In the genomic region with DNA sequence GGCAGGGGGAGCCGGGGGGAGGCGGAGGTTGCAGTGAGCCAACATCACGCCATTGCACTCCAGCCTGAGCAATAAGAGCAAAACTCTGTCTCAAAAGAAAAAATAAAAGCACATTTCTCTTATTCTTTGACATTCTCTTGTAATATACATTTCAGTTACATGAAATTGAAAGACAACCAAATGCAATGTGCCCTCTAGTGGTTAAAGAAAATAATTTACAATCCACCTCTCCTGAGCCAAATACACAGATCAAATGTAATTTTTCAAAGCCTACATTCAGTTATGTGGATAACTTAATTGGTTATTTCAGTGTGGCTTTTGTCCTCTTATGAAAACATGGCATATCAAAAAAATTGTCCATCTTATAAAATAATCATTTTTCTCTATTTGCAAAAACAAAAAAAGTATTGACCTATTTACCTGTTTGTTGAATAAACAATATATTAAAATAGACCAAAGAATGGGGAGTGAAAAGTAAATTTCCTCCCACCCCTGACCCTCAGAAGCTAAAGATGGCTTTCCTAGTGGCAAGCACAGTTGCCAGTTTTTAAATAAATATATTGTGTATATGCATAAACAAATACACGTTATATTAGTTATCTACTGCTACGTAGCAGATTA, we compare ENCODE assay signal across 8 cellular contexts. TPM values are rescaled to one million over a fixed set of nuclear protein-coding genes. Genes with fewer than 3 reads are reported as not detected.
A peak's percentile ranks its signal among the peaks of the same experiment; 100 is the strongest.
DNase-seq lines count a peak whose midpoint lies in the region; ATAC-seq and TF ChIP-seq lines count a peak whose summit lies in the region.

No MANE protein-coding gene starts in this region.

- peak; percentile 51 for ATAC-seq in GM23338
- no peak for ATAC-seq in GM19397 (IDR thresholded peaks at IDR 0.05; ENCODE audit: unreplicated experiment)

- H3K9me3 ChIP-seq in CD4-positive, alpha-beta memory T cell (ENCODE audit: control insufficient read depth in 1 of 2, low read length in 2 of 2) = no peaks in the 10 kb centered on the region

- no peaks in the 10 kb centered on the region for H3K4me1 ChIP-seq in CD4-positive, alpha-beta memory T cell (ENCODE audit: insufficient read depth, low read length)
- peaks cover 2% of the 10 kb centered on the region; the same call in 1 of the 2 replicates for H3K4me1 ChIP-seq in GM23338 (ENCODE audit: insufficient read depth)

- intact Hi-C loops in CD4-positive, alpha-beta memory T cell (cut with micrococcal nuclease) = loop anchor here (1.0 to 5.0 kb wide), 3 partner anchors 158 to 860 kb away; no protein-coding TSS in a partner anchor

- peak in 4 of 5 donors; percentile 41 to 51 (median 42) for DNase-seq in CD4-positive, alpha-beta memory T cell
- DNase-seq in GM23338 (ENCODE audit: low spot score) (peak; percentile 58), NCI-H2227 treated with DMSO at 0.1 percent for 48 hours (lab: John Stamatoyannopoulos, UW) (peak; percentile 61), left kidney (ENCODE audit: low read depth, low spot score) (peak; percentile 55), NCI-H128 (lab: John Stamatoyannopoulos, UW; ENCODE audit: unreplicated experiment) (no peak)
- DNase-seq in activated naive CD4-positive, alpha-beta T cell treated with Interleukin-2 at 50 U/mL for 16 hours = no peak

- no peak overlapping the region for H3K27ac Mint-ChIP-seq in CD4-positive, alpha-beta memory T cell
- no peak overlapping the region for H3K27ac Mint-ChIP-seq in GM23338
- H3K27ac Mint-ChIP-seq in brain = peak overlapping the region in 2 of 5 experiments; percentile 62 to 69

- no peak overlapping the region for H3K27ac ChIP-seq in CD4-positive, alpha-beta memory T cell (ENCODE audit: low read depth, low read length)
- H3K27ac ChIP-seq in GM23338 (ENCODE audit: low read depth) = no peak overlapping the region

- peaks cover 10 to 13% of the 10 kb centered on the region in 2 donors for H3K27me3 Mint-ChIP-seq in CD4-positive, alpha-beta memory T cell
- H3K27me3 Mint-ChIP-seq in GM23338 (ENCODE audit: insufficient read depth, low read depth, poor library complexity) (peaks cover 3% of the 10 kb centered on the region), brain (peaks cover 4% of the 10 kb centered on the region)

- H3K4me1 Mint-ChIP-seq in CD4-positive, alpha-beta memory T cell = no peaks in the 10 kb centered on the region
- H3K4me1 Mint-ChIP-seq in GM23338 = peaks cover 13% of the 10 kb centered on the region
- H3K4me1 Mint-ChIP-seq in brain = peaks cover 16% of the 10 kb centered on the region

- no peak overlapping the region for H3K4me3 Mint-ChIP-seq in CD4-positive, alpha-beta memory T cell
- H3K4me3 Mint-ChIP-seq in GM23338 (no peak overlapping the region), brain (peak overlapping the region in 2 of 5 experiments; percentile 25 to 67)

- H3K79me2 ChIP-seq in GM23338 (replicated peaks; ENCODE audit: insufficient read depth) = no peaks in the 10 kb centered on the region

- H3K36me3 Mint-ChIP-seq in CD4-positive, alpha-beta memory T cell = no peaks in the 10 kb centered on the region
- H3K36me3 Mint-ChIP-seq in GM23338 (ENCODE audit: low read depth) (no peaks in the 10 kb centered on the region), brain (no peaks in the 10 kb centered on the region)

- H3K4me2 ChIP-seq in GM23338 = no peak overlapping the region

- POLR2A ChIA-PET in CD4-positive, alpha-beta memory T cell (lab: Charles Lee; ENCODE audit: partially characterized antibody) = no interaction called here

- H3K4me3 ChIP-seq in CD4-positive, alpha-beta memory T cell (ENCODE audit: low read length in 2 of 2) = no peak overlapping the region
- H3K4me3 ChIP-seq in GM23338 = no peak overlapping the region

- H4K20me1 ChIP-seq in GM23338 (replicated peaks; ENCODE audit: insufficient read depth) = no peaks in the 10 kb centered on the region

- H2AFZ ChIP-seq in GM23338 = no peak overlapping the region

- no peaks in the 10 kb centered on the region for H3K36me3 ChIP-seq in CD4-positive, alpha-beta memory T cell (ENCODE audit: insufficient read depth, low read length)
- no peaks in the 10 kb centered on the region for H3K36me3 ChIP-seq in GM23338 (ENCODE audit: insufficient read depth)

- H3K27me3 ChIP-seq in CD4-positive, alpha-beta memory T cell (ENCODE audit: insufficient read depth, low read length) = no peaks in the 10 kb centered on the region
- no peaks in the 10 kb centered on the region for H3K27me3 ChIP-seq in GM23338 (ENCODE audit: insufficient read depth)

- H3F3A ChIP-seq in GM23338 (replicated peaks; ENCODE audit: low read depth) = no peaks in the 10 kb centered on the region

- CTCF ChIA-PET in CD4-positive, alpha-beta memory T cell (lab: Charles Lee; ENCODE audit: partially characterized antibody) = interaction anchor here (0.8 to 5.1 kb wide), 6 partner anchors 14 to 401 kb away, joined by 3 to 25 read pairs (median 4); partner anchors contain the start of gene U2SURP

- H3K9me3 Mint-ChIP-seq in CD4-positive, alpha-beta memory T cell = no peaks in the 10 kb centered on the region
- no peaks in the 10 kb centered on the region for H3K9me3 Mint-ChIP-seq in GM23338
- no peaks in the 10 kb centered on the region for H3K9me3 Mint-ChIP-seq in brain

- peak; percentile 54 to 89 for TF ChIP-seq CTCF in GM23338 (conservative IDR thresholded peaks at IDR 0.05; ENCODE audit: low read depth in 2 of 2)
- peak; percentile 76 to 77 for TF ChIP-seq CTCF in brain (conservative IDR thresholded peaks at IDR 0.05)

- no peaks in the 10 kb centered on the region for H3K9me2 ChIP-seq in GM23338 (ENCODE audit: insufficient read depth)

TF ChIP-seq in GM23338, 12 proteins besides CTCF, POLR2A, EP300 and RAD21 (continues in another document):
- no peak for TF ChIP-seq ZNF331 (CRISPR knock-in tag; IDR thresholded peaks at IDR 0.05; ENCODE audit: low read depth)
- no peak for TF ChIP-seq NANOG (IDR thresholded peaks at IDR 0.05; ENCODE audit: borderline replicate concordance)
- no peak for TF ChIP-seq JUNB (IDR thresholded peaks at IDR 0.05; ENCODE audit: unreplicated experiment)
- TF ChIP-seq, protein P1, sequence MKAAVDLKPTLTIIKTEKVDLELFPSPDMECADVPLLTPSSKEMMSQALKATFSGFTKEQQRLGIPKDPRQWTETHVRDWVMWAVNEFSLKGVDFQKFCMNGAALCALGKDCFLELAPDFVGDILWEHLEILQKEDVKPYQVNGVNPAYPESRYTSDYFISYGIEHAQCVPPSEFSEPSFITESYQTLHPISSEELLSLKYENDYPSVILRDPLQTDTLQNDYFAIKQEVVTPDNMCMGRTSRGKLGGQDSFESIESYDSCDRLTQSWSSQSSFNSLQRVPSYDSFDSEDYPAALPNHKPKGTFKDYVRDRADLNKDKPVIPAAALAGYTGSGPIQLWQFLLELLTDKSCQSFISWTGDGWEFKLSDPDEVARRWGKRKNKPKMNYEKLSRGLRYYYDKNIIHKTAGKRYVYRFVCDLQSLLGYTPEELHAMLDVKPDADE (IDR thresholded peaks at IDR 0.05) = no peak

RNA-seq across cellular contexts. Expression of gene U2SURP, which starts 14.2 kb away (rescaled TPM):
- total RNA-seq in CD4-positive, alpha-beta memory T cell = 100 to 1,000 TPM; 137 TPM
- 100 to 1,000 TPM in 1 of 2 donors, 10 to 100 TPM in 1; 97.6 to 115 TPM for polyA plus RNA-seq in CD4-positive, alpha-beta memory T cell
- 108 and 116 TPM in 2 replicates for total RNA-seq in GM23338 (2014; rRNA removed; shearing (Covaris generic))
- polyA plus RNA-seq in GM23338 (2016; fragmentation: Nextera tagmentation; extraction: Ambion mirVana) (339 and 372 TPM in 2 replicates), brain (ENCODE audit: insufficient read depth, low read depth, low replicate concordance) (15.1 TPM)

RNA-seq across cellular contexts. Expression of gene PAQR9, which starts 23.7 kb away (rescaled TPM):
- total RNA-seq in CD4-positive, alpha-beta memory T cell = not detected
- polyA plus RNA-seq in CD4-positive, alpha-beta memory T cell = not detected
- 2.0 and 2.3 TPM in 2 replicates for total RNA-seq in GM23338 (2014; rRNA removed; shearing (Covaris generic))
- polyA plus RNA-seq in GM23338 (2016; fragmentation: Nextera tagmentation; extraction: Ambion mirVana) (2.0 and 2.2 TPM in 2 replicates), brain (ENCODE audit: insufficient read depth, low read depth, low replicate concordance) (not detected)

Comparison
In these comparisons a context has a peak if more than half of its experiments do, and no peak if none do; other contexts are left out.
1. DNase-seq: peak in CD4-positive, alpha-beta memory T cell (4 of 5), GM23338 (single experiment), NCI-H2227 treated with DMSO at 0.1 percent for 48 hours (single experiment) and left kidney (single experiment); none in NCI-H128 (single experiment) and activated naive CD4-positive, alpha-beta T cell treated with Interleukin-2 at 50 U/mL for 16 hours (single experiment).